2 cellular contexts compared by ENCODE assay signal in genomic region chr19:50743537-50743936, GRCh38.
A peak's percentile ranks its signal among the peaks of the same experiment; 100 is the strongest.
TF ChIP-seq lines count a peak whose summit lies in the region.

No MANE protein-coding gene starts in this region.

TF ChIP-seq in HEK293, 187 proteins besides CTCF, POLR2A, EP300 and RAD21:
- no peak for TF ChIP-seq ZNF302 (tag by site-specific recombination; IDR thresholded peaks at IDR 0.05; ENCODE audit: low read depth)
- 0 out of 2 replicates have a peak, but pooled peaks have one; percentile 24 for TF ChIP-seq PRDM10 (tag by site-specific recombination; IDR thresholded peaks at IDR 0.05)
- no peak for TF ChIP-seq PRDM4 (tag by site-specific recombination; IDR thresholded peaks at IDR 0.05)
- no peak for TF ChIP-seq ZNF292 (tag by site-specific recombination; IDR thresholded peaks at IDR 0.05; ENCODE audit: borderline replicate concordance, low read depth)
- no peak for TF ChIP-seq ZNF707 (tag by site-specific recombination; IDR thresholded peaks at IDR 0.05)
- TF ChIP-seq ZSCAN4 (tag by site-specific recombination; IDR thresholded peaks at IDR 0.05) = no peak
- no peak for TF ChIP-seq ZNF596 (tag by site-specific recombination; IDR thresholded peaks at IDR 0.05)

TF ChIP-seq in K562, 482 proteins besides CTCF, POLR2A, EP300 and RAD21:
- no peak for TF ChIP-seq TOE1 (IDR thresholded peaks at IDR 0.05; ENCODE audit: borderline replicate concordance)
- no peak for TF ChIP-seq TOE1 (CRISPR knock-in tag; IDR thresholded peaks at IDR 0.05; ENCODE audit: borderline replicate concordance, low read depth)
- no peak for TF ChIP-seq GTF2E2 (tag; IDR thresholded peaks at IDR 0.05)
- no peak for TF ChIP-seq TAL1 (IDR thresholded peaks at IDR 0.05)
- no peak for TF ChIP-seq ARNT (IDR thresholded peaks at IDR 0.05)
- TF ChIP-seq ASH1L (IDR thresholded peaks at IDR 0.05; ENCODE audit: borderline replicate concordance, low read depth, partially characterized antibody) = no peak
- TF ChIP-seq PRDM10 (IDR thresholded peaks at IDR 0.05; ENCODE audit: partially characterized antibody) = peak; percentile 95
- TF ChIP-seq MYNN (IDR thresholded peaks at IDR 0.05) = no peak
- TF ChIP-seq MYNN (CRISPR knock-in tag; IDR thresholded peaks at IDR 0.05) = no peak
- no peak for TF ChIP-seq MCM3 (IDR thresholded peaks at IDR 0.05)
- no peak for TF ChIP-seq YY1 (IDR thresholded peaks at IDR 0.05; ENCODE audit: borderline replicate concordance in 1 of 3, control insufficient read depth in 1 of 3, extremely low read depth in 1 of 3, insufficient read depth in 3 of 3, insufficient read length in 1 of 3, insufficient replicate concordance in 2 of 3, low read depth in 1 of 3, low read length in 2 of 3)
- no peak for TF ChIP-seq ZKSCAN8 (CRISPR knock-in tag; IDR thresholded peaks at IDR 0.05)
- TF ChIP-seq SMARCC2 (IDR thresholded peaks at IDR 0.05; ENCODE audit: low read depth) = no peak
- no peak for TF ChIP-seq ZNF507 (tag; conservative IDR thresholded peaks at IDR 0.05)
- no peak for TF ChIP-seq HMG20A (CRISPR knock-in tag; conservative IDR thresholded peaks at IDR 0.05)
- no peak for TF ChIP-seq NFYB (IDR thresholded peaks at IDR 0.05; ENCODE audit: extremely low read depth, insufficient read length)
- TF ChIP-seq NR2F6 (CRISPR knock-in tag; IDR thresholded peaks at IDR 0.05) = no peak
- TF ChIP-seq ATF4 (CRISPR knock-in tag; IDR thresholded peaks at IDR 0.05) = no peak
- no peak for TF ChIP-seq THRAP3 (IDR thresholded peaks at IDR 0.05; ENCODE audit: borderline replicate concordance)
- TF ChIP-seq ZNF696 (CRISPR knock-in tag; conservative IDR thresholded peaks at IDR 0.05) = no peak
- no peak for TF ChIP-seq AFF1 (IDR thresholded peaks at IDR 0.05; ENCODE audit: low read depth in 1 of 2, partially characterized antibody in 2 of 2)
- TF ChIP-seq ATF7 (IDR thresholded peaks at IDR 0.05) = 0 out of 2 replicates have a peak, but pooled peaks have one; percentile 18
- no peak for TF ChIP-seq STAG1 (CRISPR knock-in tag; IDR thresholded peaks at IDR 0.05; ENCODE audit: borderline replicate concordance)
- TF ChIP-seq MXD1 (CRISPR knock-in tag; IDR thresholded peaks at IDR 0.05; ENCODE audit: borderline replicate concordance, poor library complexity, severe bottlenecking) = no peak
- 0 out of 2 replicates have a peak, but pooled peaks have one; percentile 1 for TF ChIP-seq ZFX (CRISPR knock-in tag; IDR thresholded peaks at IDR 0.05)
- no peak for TF ChIP-seq RBM25 (IDR thresholded peaks at IDR 0.05; ENCODE audit: low read depth, low read length, severe bottlenecking)
- no peak for TF ChIP-seq ZNF239 (CRISPR knock-in tag; IDR thresholded peaks at IDR 0.05)
- no peak for TF ChIP-seq KLF6 (CRISPR knock-in tag; IDR thresholded peaks at IDR 0.05; ENCODE audit: borderline replicate concordance)
- no peak for TF ChIP-seq HNRNPK (IDR thresholded peaks at IDR 0.05; ENCODE audit: low read depth, low read length, poor library complexity, severe bottlenecking)
- no peak for TF ChIP-seq NR1H2 (CRISPR knock-in tag; IDR thresholded peaks at IDR 0.05)
- TF ChIP-seq ZNF143 (CRISPR knock-in tag; IDR thresholded peaks at IDR 0.05) = 0 out of 2 replicates have a peak, but pooled peaks have one; percentile 28
